In genomic region chrX:145630806-145631435, GRCh38 we compare ENCODE assay signal across 30 cellular contexts.
"Had no signal": no experiment of that assay in that cellular context is flagged by ENCODE, and none has a peak within 500 bp of the region (broad histone marks: within the 10 kb centered on the region; RNA-seq: fewer than 3 reads in every experiment).

No MANE protein-coding gene starts in this region.

- H3K79me2 ChIP-seq: parathyroid adenoma had no signal

- H3K27ac Mint-ChIP-seq: mesothelial cell of epicardium; natural killer cell; nephron progenitor cell; neural progenitor cell; stimulated activated naive B cell treated with anti-CD40 and anti-IgM and Interleukin-4, amounts not matched to agents 10 μg/mL and 1 μg/mL and 100 μg/mL, for 72 hours; type B pancreatic cell had no signal

- H3K36me3 ChIP-seq: heart left ventricle, lower lobe of right lung, neural progenitor cell, neutrophil, right lobe of liver, stomach, thoracic aorta, tibial artery, vagina had no signal

- H3K4me2 ChIP-seq: neural progenitor cell, smooth muscle cell had no signal

- H3K36me3 Mint-ChIP-seq: mesothelial cell of epicardium; naive B cell; neural progenitor cell; stimulated activated naive B cell treated with anti-CD40 and anti-IgM and Interleukin-4, amounts not matched to agents 10 μg/mL and 1 μg/mL and 100 μg/mL, for 72 hours; type B pancreatic cell had no signal

- ATAC-seq: heart left ventricle; left cardiac atrium; left lobe of liver; natural killer cell; psoas muscle; stimulated activated naive B cell treated with anti-CD40 and anti-IgM and Interleukin-4, amounts not matched to agents 10 μg/mL and 1 μg/mL and 100 μg/mL, for 72 hours; stimulated activated naive CD8-positive, alpha-beta T cell treated with anti-CD3 and anti-CD28 coated beads, Interleukin-15, Interleukin-2, amounts not matched to agents 100 U/mL and 50 U/mL, for 24 hours had no signal

- H3K9me3 ChIP-seq: heart left ventricle, lower lobe of right lung, neutrophil, psoas muscle, right lobe of liver, thoracic aorta, tibial artery had no signal

- H3K9ac ChIP-seq: neural progenitor cell, parathyroid adenoma had no signal

- H3K27me3 ChIP-seq: heart left ventricle, neural progenitor cell, neutrophil, right lobe of liver, stomach, tibial artery, vagina had no signal

- H3K4me3 ChIP-seq: heart left ventricle, lower lobe of right lung, neural progenitor cell, psoas muscle, right lobe of liver, smooth muscle cell, stomach, thoracic aorta, tibial artery, vagina had no signal

- H3K4me1 Mint-ChIP-seq: mesothelial cell of epicardium; naive B cell; natural killer cell; nephron progenitor cell; neural progenitor cell; stimulated activated naive B cell treated with anti-CD40 and anti-IgM and Interleukin-4, amounts not matched to agents 10 μg/mL and 1 μg/mL and 100 μg/mL, for 72 hours had no signal

- H2AFZ ChIP-seq: neural progenitor cell, parathyroid adenoma had no signal

- H3K4me3 Mint-ChIP-seq: mesothelial cell of epicardium; naive B cell; natural killer cell; nephron progenitor cell; neural progenitor cell; stimulated activated naive B cell treated with anti-CD40 and anti-IgM and Interleukin-4, amounts not matched to agents 10 μg/mL and 1 μg/mL and 100 μg/mL, for 72 hours; type B pancreatic cell had no signal

- H3K9me3 Mint-ChIP-seq: type B pancreatic cell had no signal

- H3K4me1 ChIP-seq: heart left ventricle, lower lobe of right lung, neural progenitor cell, parathyroid adenoma, psoas muscle, right lobe of liver, stomach, tibial artery, vagina had no signal

- H3K27ac ChIP-seq: heart left ventricle, lower lobe of right lung, neural progenitor cell, neutrophil, parathyroid adenoma, psoas muscle, right lobe of liver, stomach, thoracic aorta, tibial artery, vagina had no signal

- DNase-seq: heart left ventricle; hypothalamus; kidney glomerular epithelial cell; left cardiac atrium; lower lobe of right lung; mammary epithelial cell; mesendoderm; naive B cell; natural killer cell; nephron progenitor cell; occipital lobe; stimulated activated CD4-positive, alpha-beta T cell treated with anti-CD3 and anti-CD28 coated beads, Interleukin-12 subunit alpha, Interleukin-12 subunit beta, amount 100 ng/mL, for 4 hours; stimulated activated CD4-positive, alpha-beta T cell treated with anti-CD3 and anti-CD28 coated beads, Interleukin-15, amount 100 ng/mL, for 24 hours; stimulated activated CD4-positive, alpha-beta T cell treated with anti-CD3 and anti-CD28 coated beads, Interleukin-2, amount 100 ng/mL, for 24 hours; stimulated activated CD4-positive, alpha-beta T cell treated with anti-CD3 and anti-CD28 coated beads, Interleukin-4, amount 100 ng/mL, for 1 hour; stimulated activated naive B cell treated with anti-CD40 and anti-IgM and Interleukin-4, amounts not matched to agents 10 μg/mL and 1 μg/mL and 100 μg/mL, for 72 hours; stimulated activated naive CD8-positive, alpha-beta T cell treated with anti-CD3 and anti-CD28 coated beads, Interleukin-15, Interleukin-2, amounts not matched to agents 100 U/mL and 50 U/mL, for 24 hours; stomach; tibial artery had no signal

- H3K27me3 Mint-ChIP-seq: naive B cell; stimulated activated naive B cell treated with anti-CD40 and anti-IgM and Interleukin-4, amounts not matched to agents 10 μg/mL and 1 μg/mL and 100 μg/mL, for 72 hours; type B pancreatic cell had no signal
